1 cellular context compared by ENCODE assay signal in genomic region chr9:85715587-85715986, GRCh38.
TF ChIP-seq lines count a peak whose summit lies in the region.

No MANE protein-coding gene starts in this region.

TF ChIP-seq in GM23338, 12 proteins besides CTCF, POLR2A, EP300 and RAD21 (continued from another document):
- TF ChIP-seq, protein P1, sequence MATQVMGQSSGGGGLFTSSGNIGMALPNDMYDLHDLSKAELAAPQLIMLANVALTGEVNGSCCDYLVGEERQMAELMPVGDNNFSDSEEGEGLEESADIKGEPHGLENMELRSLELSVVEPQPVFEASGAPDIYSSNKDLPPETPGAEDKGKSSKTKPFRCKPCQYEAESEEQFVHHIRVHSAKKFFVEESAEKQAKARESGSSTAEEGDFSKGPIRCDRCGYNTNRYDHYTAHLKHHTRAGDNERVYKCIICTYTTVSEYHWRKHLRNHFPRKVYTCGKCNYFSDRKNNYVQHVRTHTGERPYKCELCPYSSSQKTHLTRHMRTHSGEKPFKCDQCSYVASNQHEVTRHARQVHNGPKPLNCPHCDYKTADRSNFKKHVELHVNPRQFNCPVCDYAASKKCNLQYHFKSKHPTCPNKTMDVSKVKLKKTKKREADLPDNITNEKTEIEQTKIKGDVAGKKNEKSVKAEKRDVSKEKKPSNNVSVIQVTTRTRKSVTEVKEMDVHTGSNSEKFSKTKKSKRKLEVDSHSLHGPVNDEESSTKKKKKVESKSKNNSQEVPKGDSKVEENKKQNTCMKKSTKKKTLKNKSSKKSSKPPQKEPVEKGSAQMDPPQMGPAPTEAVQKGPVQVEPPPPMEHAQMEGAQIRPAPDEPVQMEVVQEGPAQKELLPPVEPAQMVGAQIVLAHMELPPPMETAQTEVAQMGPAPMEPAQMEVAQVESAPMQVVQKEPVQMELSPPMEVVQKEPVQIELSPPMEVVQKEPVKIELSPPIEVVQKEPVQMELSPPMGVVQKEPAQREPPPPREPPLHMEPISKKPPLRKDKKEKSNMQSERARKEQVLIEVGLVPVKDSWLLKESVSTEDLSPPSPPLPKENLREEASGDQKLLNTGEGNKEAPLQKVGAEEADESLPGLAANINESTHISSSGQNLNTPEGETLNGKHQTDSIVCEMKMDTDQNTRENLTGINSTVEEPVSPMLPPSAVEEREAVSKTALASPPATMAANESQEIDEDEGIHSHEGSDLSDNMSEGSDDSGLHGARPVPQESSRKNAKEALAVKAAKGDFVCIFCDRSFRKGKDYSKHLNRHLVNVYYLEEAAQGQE (IDR thresholded peaks at IDR 0.05; ENCODE audit: unreplicated experiment): no peak
- TF ChIP-seq EZH2 (IDR thresholded peaks at IDR 0.05; ENCODE audit: low read depth, unreplicated experiment): no peak
- TF ChIP-seq ZNF114 (CRISPR knock-in tag; IDR thresholded peaks at IDR 0.05): no peak
